ENCODE assay signal across 14 cellular contexts in the genomic region with DNA sequence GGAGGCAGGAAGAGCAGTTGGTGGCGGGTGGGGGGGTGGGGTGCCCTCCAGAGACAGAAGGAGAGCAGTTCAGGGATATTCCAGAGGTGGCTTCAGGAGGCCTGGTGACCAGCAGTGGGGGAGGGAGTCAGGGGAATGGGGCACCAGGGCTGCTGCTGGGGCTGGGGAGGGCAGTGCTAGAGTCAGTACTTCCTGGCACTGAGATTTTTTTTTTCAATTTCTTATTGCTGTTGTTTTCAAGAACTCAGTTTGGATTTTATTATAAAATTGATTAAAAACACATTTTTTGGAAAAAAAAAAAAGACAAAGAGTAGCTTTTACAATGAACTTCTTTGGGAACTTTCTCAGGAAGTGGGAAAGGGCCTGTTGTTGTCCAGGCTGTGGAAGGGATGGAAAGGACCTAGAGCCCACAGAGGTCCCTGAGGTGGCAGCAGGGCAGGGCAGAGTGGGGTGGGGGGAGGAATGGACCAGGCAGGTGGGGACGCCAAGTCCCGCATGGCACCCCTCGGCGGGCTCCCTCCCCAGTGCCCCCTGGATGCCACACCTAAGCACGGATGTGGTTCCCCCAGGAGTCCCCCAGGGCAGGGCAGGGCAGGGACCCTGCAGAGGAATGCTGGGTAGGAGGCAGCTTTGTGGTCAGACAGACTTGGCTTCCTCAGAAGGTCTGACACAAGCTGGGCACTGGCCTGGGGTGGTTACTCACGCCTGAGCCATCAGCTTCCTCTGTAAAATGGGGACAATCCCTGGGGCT. TPM values are rescaled to one million over a fixed set of nuclear protein-coding genes. Genes with fewer than 3 reads are reported as not detected.
DNase-seq lines count a peak whose midpoint lies in the region; ATAC-seq and TF ChIP-seq lines count a peak whose summit lies in the region.
"Had no signal": no experiment of that assay in that cellular context is flagged by ENCODE, and none has a peak within 500 bp of the region (broad histone marks: within the 10 kb centered on the region; RNA-seq: fewer than 3 reads in every experiment).

No MANE protein-coding gene starts in this region.

- intact Hi-C loops in posterior vena cava (cut with DNase I), result no loop called here

- TF ChIP-seq CTCF in chondrocyte (IDR thresholded peaks at IDR 0.05), result peak; percentile 19

- POLR2A ChIA-PET in activated CD4-positive, alpha-beta T cell treated with anti-CD3 and anti-CD28 coated beads, Interleukin-2, amount 10 ng/mL, durations not matched to agents 7 days and 5 days (lab: Charles Lee), result no interaction called here

- no peak overlapping the region for H3K4me3 Mint-ChIP-seq in chondrocyte (ENCODE audit: unreplicated experiment)
- no peak overlapping the region for H3K4me3 Mint-ChIP-seq in activated CD4-positive, alpha-beta T cell treated with anti-CD3 and anti-CD28 coated beads, Interleukin-2, amount 10 ng/mL, durations not matched to agents 7 days and 5 days
- H3K4me3 Mint-ChIP-seq: activated CD4-positive, alpha-beta T cell treated with anti-CD3 and anti-CD28 coated beads, Interleukin-2, amount 10 ng/mL, durations not matched to agents 24 days and 14 days had no signal

- CTCF ChIA-PET in activated CD4-positive, alpha-beta T cell treated with anti-CD3 and anti-CD28 coated beads, Interleukin-2, amount 10 ng/mL, durations not matched to agents 7 days and 5 days (lab: Charles Lee), result interaction anchor here (0.6 to 1.2 kb wide), 2 partner anchors 21 to 100 kb away, joined by 3 read pairs; no protein-coding TSS in a partner anchor

- H3K9ac ChIP-seq in GM23248, result peak overlapping the region; percentile 74
- H3K9ac ChIP-seq in NT2/D1 (ENCODE audit: insufficient read length, low read depth), result peak overlapping the region; percentile 14

- H3K4me1 Mint-ChIP-seq in chondrocyte (ENCODE audit: low read depth), result peaks cover 37% of the 10 kb centered on the region
- H3K4me1 Mint-ChIP-seq in activated CD4-positive, alpha-beta T cell treated with anti-CD3 and anti-CD28 coated beads, Interleukin-2, amount 10 ng/mL, durations not matched to agents 7 days and 5 days, result peaks cover 3% of the 10 kb centered on the region
- H3K4me1 Mint-ChIP-seq: activated CD4-positive, alpha-beta T cell treated with anti-CD3 and anti-CD28 coated beads, Interleukin-2, amount 10 ng/mL, durations not matched to agents 24 days and 14 days had no signal

- H3K9me3 Mint-ChIP-seq in chondrocyte (ENCODE audit: low read depth), result no peaks in the 10 kb centered on the region
- H3K9me3 Mint-ChIP-seq in activated CD4-positive, alpha-beta T cell treated with anti-CD3 and anti-CD28 coated beads, Interleukin-2, amount 10 ng/mL, durations not matched to agents 7 days and 5 days, result no peaks in the 10 kb centered on the region
- H3K9me3 Mint-ChIP-seq: activated CD4-positive, alpha-beta T cell treated with anti-CD3 and anti-CD28 coated beads, Interleukin-2, amount 10 ng/mL, durations not matched to agents 24 days and 14 days had no signal

- H3K4me3 ChIP-seq in GM23248 (no peak overlapping the region; the same call in 1 of the 2 replicates), NT2/D1 (ENCODE audit: insufficient read length, low read depth) (no peak overlapping the region)
- H3K4me3 ChIP-seq: coronary artery, heart left ventricle, mucosa of descending colon had no signal

- H3K4me1 ChIP-seq in GM23248 (ENCODE audit: insufficient read depth) (peaks cover 59% of the 10 kb centered on the region), NT2/D1 (ENCODE audit: insufficient read depth, insufficient read length) (peaks cover 18% of the 10 kb centered on the region)

- H3K79me2 ChIP-seq in GM23248 (ENCODE audit: insufficient read depth), result no peaks in the 10 kb centered on the region

- H3K9me2 ChIP-seq in GM23248 (ENCODE audit: insufficient read depth), result no peaks in the 10 kb centered on the region

- H3K36me3 ChIP-seq in GM23248 (ENCODE audit: low read depth) (no peaks in the 10 kb centered on the region), NT2/D1 (ENCODE audit: insufficient read depth, insufficient read length, low read length) (no peaks in the 10 kb centered on the region)
- H3K36me3 ChIP-seq: heart left ventricle had no signal

- no peaks in the 10 kb centered on the region for H4K20me1 ChIP-seq in GM23248 (ENCODE audit: insufficient read depth)

- H3K27me3 ChIP-seq in GM23248 (replicated peaks; ENCODE audit: insufficient read depth) (no peaks in the 10 kb centered on the region), NT2/D1 (ENCODE audit: insufficient read depth, insufficient read length) (no peaks in the 10 kb centered on the region)

- WGBS in GM23248 (ENCODE audit: low coverage in 1 of 2, low lambda C conversion rate in 2 of 2, missing lambda C conversion rate in 2 of 2), 2 experiments, result 3 to 9% methylated on average over 3 to 7 of the region's 7 CpGs

- H3K4me2 ChIP-seq in GM23248 (ENCODE audit: unreplicated experiment), result peak overlapping the region; percentile 62

- no peak overlapping the region for H3K27ac Mint-ChIP-seq in chondrocyte (ENCODE audit: unreplicated experiment)
- H3K27ac Mint-ChIP-seq in activated CD4-positive, alpha-beta T cell treated with anti-CD3 and anti-CD28 coated beads, Interleukin-2, amount 10 ng/mL, durations not matched to agents 7 days and 5 days, result no peak overlapping the region
- H3K27ac Mint-ChIP-seq: activated CD4-positive, alpha-beta T cell treated with anti-CD3 and anti-CD28 coated beads, Interleukin-2, amount 10 ng/mL, durations not matched to agents 24 days and 14 days had no signal

- H2AFZ ChIP-seq in GM23248, result no peak overlapping the region

- no peak for ATAC-seq in HG02885 (IDR thresholded peaks at IDR 0.05; ENCODE audit: poor library complexity, unreplicated experiment)
- ATAC-seq: mucosa of descending colon had no signal

- H3K36me3 Mint-ChIP-seq in chondrocyte (ENCODE audit: low read depth), result no peaks in the 10 kb centered on the region
- no peaks in the 10 kb centered on the region for H3K36me3 Mint-ChIP-seq in activated CD4-positive, alpha-beta T cell treated with anti-CD3 and anti-CD28 coated beads, Interleukin-2, amount 10 ng/mL, durations not matched to agents 7 days and 5 days (ENCODE audit: low read depth)

- peaks cover 30% of the 10 kb centered on the region for H3F3A ChIP-seq in GM23248 (ENCODE audit: insufficient read depth)

- peak; percentile 73 for DNase-seq in GM23248
- no peak for DNase-seq in NT2/D1 (ENCODE audit: low read depth, low spot score)
- DNase-seq in chondrocyte (ENCODE audit: low spot score), result no peak
- peak; percentile 83 for DNase-seq in posterior vena cava (ENCODE audit: low spot score)
- DNase-seq in medulla oblongata (ENCODE audit: extremely low spot score), result no peak
- no peak for DNase-seq in activated T-cell treated with anti-CD3 and anti-CD28 coated beads, Interleukin-2, amount 50 U/mL, for 1 hour
- no peak for DNase-seq in activated CD4-positive, alpha-beta T cell treated with anti-CD3 and anti-CD28 coated beads, Interleukin-2, amount 10 ng/mL, durations not matched to agents 7 days and 5 days
- DNase-seq: activated CD4-positive, alpha-beta T cell treated with anti-CD3 and anti-CD28 coated beads, Interleukin-2, amount 10 ng/mL, durations not matched to agents 24 days and 14 days; activated naive CD4-positive, alpha-beta T cell; DMS153; heart left ventricle had no signal

- H3K27me3 Mint-ChIP-seq in chondrocyte (ENCODE audit: low read depth), result no peaks in the 10 kb centered on the region
- H3K27me3 Mint-ChIP-seq in activated CD4-positive, alpha-beta T cell treated with anti-CD3 and anti-CD28 coated beads, Interleukin-2, amount 10 ng/mL, durations not matched to agents 7 days and 5 days, result peaks cover 16% of the 10 kb centered on the region

- in situ Hi-C loops in GM23248 (cut with MboI), result no loop called here

- H3K9me3 ChIP-seq in GM23248 (ENCODE audit: low read depth) (no peaks in the 10 kb centered on the region), NT2/D1 (ENCODE audit: insufficient read depth, low read length) (no peaks in the 10 kb centered on the region)
- H3K9me3 ChIP-seq: heart left ventricle, mucosa of descending colon had no signal

- H3K27ac ChIP-seq in GM23248, result peak overlapping the region; percentile 90
- H3K27ac ChIP-seq: heart left ventricle had no signal

RNA-seq across cellular contexts. Expression of a gene that starts 8.5 kb away (rescaled TPM):
- total RNA-seq in GM23248 (2014; rRNA removed; shearing (Covaris generic)), result 464 and 467 TPM in 2 replicates
- polyA plus RNA-seq in GM23248 (2016; fragmentation: Nextera tagmentation; extraction: Ambion mirVana), result 568 and 585 TPM in 2 replicates
- 46.5 to 64.9 TPM (median 48.1 TPM) in 3 replicates for total RNA-seq in chondrocyte
- 10 to 100 TPM; 22.2 to 73.8 TPM for total RNA-seq in posterior vena cava
- total RNA-seq in activated CD4-positive, alpha-beta T cell treated with anti-CD3 and anti-CD28 coated beads, Interleukin-2, amount 10 ng/mL, durations not matched to agents 7 days and 5 days, result 1 to 10 TPM; 1.4 to 2.0 TPM

RNA-seq across cellular contexts. Expression of a gene that starts 47.0 kb away (rescaled TPM):
- total RNA-seq in GM23248 (2014; rRNA removed; shearing (Covaris generic)), result not detected in 2 replicates
- not detected in 2 replicates for polyA plus RNA-seq in GM23248 (2016; fragmentation: Nextera tagmentation; extraction: Ambion mirVana)
- total RNA-seq in chondrocyte, result 0.25 to 0.51 TPM (median 0.36 TPM) in 3 replicates
- total RNA-seq in posterior vena cava, result under 1 TPM; 0.32 to 0.38 TPM
- total RNA-seq in activated CD4-positive, alpha-beta T cell treated with anti-CD3 and anti-CD28 coated beads, Interleukin-2, amount 10 ng/mL, durations not matched to agents 7 days and 5 days, result not detected
- total RNA-seq: activated CD4-positive, alpha-beta T cell treated with anti-CD3 and anti-CD28 coated beads, Interleukin-2, amount 10 ng/mL, durations not matched to agents 24 days and 14 days had no signal

Comparison
In these comparisons a context has a peak if more than half of its experiments do, and no peak if none do; other contexts are left out.
1. DNase-seq: peak in GM23248 (single experiment) and posterior vena cava (single experiment); none in NT2/D1 (single experiment), chondrocyte (single experiment), medulla oblongata (single experiment), activated T-cell treated with anti-CD3 and anti-CD28 coated beads, Interleukin-2, amount 50 U/mL, for 1 hour (single experiment) and activated CD4-positive, alpha-beta T cell treated with anti-CD3 and anti-CD28 coated beads, Interleukin-2, amount 10 ng/mL, durations not matched to agents 7 days and 5 days (single experiment).
2. RNA of a gene that starts 8.5 kb away (total RNA-seq): 464 to 467 TPM in GM23248, 22.2 to 73.8 TPM in posterior vena cava and 46.5 to 64.9 TPM in chondrocyte; 1.4 to 2.0 TPM in activated CD4-positive, alpha-beta T cell treated with anti-CD3 and anti-CD28 coated beads, Interleukin-2, amount 10 ng/mL, durations not matched to agents 7 days and 5 days; every median in the first group is over 4 times any median in the second.